Comparison of ENCODE assay signal across 17 cellular contexts in genomic region chr9:76618762-76619161, GRCh38.
DNase-seq lines count a peak whose midpoint lies in the region; ATAC-seq and TF ChIP-seq lines count a peak whose summit lies in the region.
"Had no signal": no experiment of that assay in that cellular context is flagged by ENCODE, and none has a peak within 500 bp of the region (broad histone marks: within the 10 kb centered on the region; RNA-seq: fewer than 3 reads in every experiment).

No MANE protein-coding gene starts in this region.

- H3K14ac ChIP-seq in IMR-90 (replicated peaks; ENCODE audit: low read depth, low read length): no peak overlapping the region

- H3K36me3 Mint-ChIP-seq in osteocyte (ENCODE audit: unreplicated experiment): no peaks in the 10 kb centered on the region
- H3K36me3 Mint-ChIP-seq: activated CD4-positive, alpha-beta memory T cell treated with anti-CD3 and anti-CD28 coated beads for 36 hours had no signal

- H3K4me1 Mint-ChIP-seq in osteocyte (ENCODE audit: unreplicated experiment): peaks cover 15% of the 10 kb centered on the region

- H3K9me3 ChIP-seq in IMR-90 (ENCODE audit: control insufficient read depth, insufficient read depth, low read length): no peaks in the 10 kb centered on the region

- H4K91ac ChIP-seq in IMR-90 (ENCODE audit: insufficient read depth, low read depth, low read length): no peak overlapping the region

- intact Hi-C loops in IMR-90 (cut with micrococcal nuclease): loop anchor here (2.0 kb wide), 1 partner anchor 32 kb away; no protein-coding TSS in a partner anchor

- H3K4me3 ChIP-seq in AG09309 (ENCODE audit: control insufficient read depth, low read depth, low read length): no peak overlapping the region
- no peak overlapping the region for H3K4me3 ChIP-seq in IMR-90 (ENCODE audit: insufficient read depth, low read depth, low read length)

- no peak for TF ChIP-seq RAD21 in IMR-90 (IDR thresholded peaks at IDR 0.05; ENCODE audit: low read length)

- WGBS in IMR-90 (ENCODE audit: extremely low coverage in 2 of 2, insufficient read length in 1 of 2), 2 experiments: 85% methylated on average over 2 of the region's 4 CpGs; no CpG with 5 or more reads in 1 of the 2 experiments

- peak overlapping the region; percentile 11 for H3K27ac Mint-ChIP-seq in osteocyte (ENCODE audit: unreplicated experiment)
- H3K27ac Mint-ChIP-seq: activated CD4-positive, alpha-beta memory T cell treated with anti-CD3 and anti-CD28 coated beads for 36 hours; activated T-helper 2 cell treated with anti-CD3 and anti-CD28 coated beads, Interferon-gamma antibody, Interleukin-2, Interleukin-4, amounts not matched to agents 10 μg/mL and 5 μg/mL and 100 μg/mL, durations not matched to agents 14 hours and 24 hours and 36 hours had no signal

- dilution Hi-C loops in IMR-90 (cut with HindIII; ENCODE audit: low sequenced_read_pairs, unreplicated experiment): no loop called here

- no peaks in the 10 kb centered on the region; the same call in 1 of the 2 replicates for H3K27me3 ChIP-seq in IMR-90 (ENCODE audit: control insufficient read depth, insufficient read depth, low read length)
- H3K27me3 ChIP-seq: brain microvascular endothelial cell had no signal

- H3K4me3 Mint-ChIP-seq in osteocyte (ENCODE audit: unreplicated experiment): no peak overlapping the region
- H3K4me3 Mint-ChIP-seq: activated CD4-positive, alpha-beta memory T cell treated with anti-CD3 and anti-CD28 coated beads for 36 hours; neural crest cell had no signal

- H3K27ac ChIP-seq in IMR-90 (ENCODE audit: insufficient read depth, low read length): no peak overlapping the region; the same call in 1 of the 2 replicates
- H3K27ac ChIP-seq: brain microvascular endothelial cell, RWPE1 had no signal

- no peaks in the 10 kb centered on the region for H3K9me1 ChIP-seq in IMR-90 (ENCODE audit: insufficient read depth, low read length)

- H3K79me1 ChIP-seq in IMR-90 (ENCODE audit: low read depth in 1 of 2, low read length in 2 of 2): no peaks in the 10 kb centered on the region

- POLR2A ChIA-PET in IMR-90 (lab: Charles Lee; ENCODE audit: unreplicated experiment): no interaction called here

- DNase-seq in AG09309 (ENCODE audit: low read depth) (peak; percentile 94), IMR-90 (peak; percentile 38), fibroblast of gingiva (ENCODE audit: low read depth) (peak; percentile 96), osteocyte (ENCODE audit: extremely low spot score, unreplicated experiment) (no peak), NCI-H2107 (lab: John Stamatoyannopoulos, UW) (no peak), NCI-H1417 treated with DMSO at 0.1 percent for 48 hours (lab: John Stamatoyannopoulos, UW) (no peak)
- no peak for DNase-seq in activated CD8-positive, alpha-beta memory T cell treated with anti-CD3 and anti-CD28 coated beads, Interleukin-2, amount 50 U/mL, for 48 hours
- DNase-seq: activated CD4-positive, alpha-beta memory T cell treated with anti-CD3 and anti-CD28 coated beads for 36 hours; AML-193; brain microvascular endothelial cell; KG1; NCI-H1694 treated with DMSO at 0.1 percent for 48 hours; NCI-H748 treated with DMSO at 0.1 percent for 48 hours had no signal

- H2BK20ac ChIP-seq in IMR-90 (ENCODE audit: low read depth, low read length): no peak overlapping the region

- H3K18ac ChIP-seq in IMR-90 (ENCODE audit: low read depth, low read length): no peak overlapping the region

- H4K20me1 ChIP-seq in IMR-90 (ENCODE audit: insufficient read depth, low read length): no peaks in the 10 kb centered on the region

- peaks cover 2% of the 10 kb centered on the region for H3K27me3 Mint-ChIP-seq in osteocyte (ENCODE audit: unreplicated experiment)

- no peak overlapping the region for H2BK120ac ChIP-seq in IMR-90 (ENCODE audit: low read depth, low read length)

- TF ChIP-seq CTCF in AG09309 (IDR thresholded peaks at IDR 0.05; ENCODE audit: control insufficient read depth, insufficient read depth, low read depth, low read length, missing control alignments) (no peak), IMR-90 (conservative IDR thresholded peaks at IDR 0.05; ENCODE audit: low read depth, low read length) (no peak), osteocyte (IDR thresholded peaks at IDR 0.05) (no peak)

- no peak overlapping the region for H3K4ac ChIP-seq in IMR-90 (ENCODE audit: low read depth, low read length)

- no peak overlapping the region for H2BK5ac ChIP-seq in IMR-90 (ENCODE audit: low read depth, low read length, poor library complexity, severe bottlenecking)

- no peak overlapping the region for H2AK9ac ChIP-seq in IMR-90 (replicated peaks; ENCODE audit: low read depth, low read length, poor library complexity)

- in situ Hi-C loops in IMR-90 (cut with MboI; ENCODE audit: low sequenced_read_pairs): no loop called here

- no peak overlapping the region for H3K23ac ChIP-seq in IMR-90 (ENCODE audit: low read depth, low read length)

- H3K9me3 Mint-ChIP-seq in osteocyte (ENCODE audit: unreplicated experiment): no peaks in the 10 kb centered on the region
- H3K9me3 Mint-ChIP-seq: activated CD4-positive, alpha-beta memory T cell treated with anti-CD3 and anti-CD28 coated beads for 36 hours; activated T-helper 2 cell treated with anti-CD3 and anti-CD28 coated beads, Interferon-gamma antibody, Interleukin-2, Interleukin-4, amounts not matched to agents 10 μg/mL and 5 μg/mL and 100 μg/mL, durations not matched to agents 14 hours and 24 hours and 36 hours; neural crest cell had no signal

- CTCF ChIA-PET in IMR-90 (lab: Yijun Ruan, JAX): no interaction called here

- no peak overlapping the region for H2AK5ac ChIP-seq in IMR-90 (ENCODE audit: low read depth, low read length)

- no peaks in the 10 kb centered on the region; the same call in 1 of the 2 replicates for H3K4me1 ChIP-seq in IMR-90 (ENCODE audit: control insufficient read depth, insufficient read depth, low read length)

- no peak overlapping the region for H4K8ac ChIP-seq in IMR-90 (ENCODE audit: low read depth in 2 of 2, low read length in 2 of 2)

- H4K5ac ChIP-seq in IMR-90 (ENCODE audit: low read depth, low read length): no peak overlapping the region

- ATAC-seq in IMR-90 (ENCODE audit: low read depth): peak; percentile 60
- ATAC-seq in HG02763 (IDR thresholded peaks at IDR 0.05; ENCODE audit: unreplicated experiment): no peak

- H3K4me2 ChIP-seq in IMR-90 (ENCODE audit: low read depth, low read length): no peak overlapping the region

- TF ChIP-seq POLR2A in IMR-90 (IDR thresholded peaks at IDR 0.05; ENCODE audit: low read depth, low read length): no peak

- no peak overlapping the region for H2AFZ ChIP-seq in IMR-90 (replicated peaks; ENCODE audit: low read length, poor library complexity)

- H3K56ac ChIP-seq in IMR-90 (ENCODE audit: extremely low read depth, insufficient read depth, low read length): no peak overlapping the region

- BruUV-seq in IMR-90 (replicated peaks; lab: Mats Ljungman, UMichigan): no TSS peak

- H2BK15ac ChIP-seq in IMR-90 (ENCODE audit: low read depth, low read length): no peak overlapping the region

- no peak overlapping the region for H3K9ac ChIP-seq in IMR-90 (ENCODE audit: low read depth, low read length)

- H3K36me3 ChIP-seq in IMR-90 (ENCODE audit: control insufficient read depth, insufficient read depth, low read length): no peaks in the 10 kb centered on the region
- H3K36me3 ChIP-seq: brain microvascular endothelial cell had no signal

TF ChIP-seq in IMR-90, 13 proteins besides CTCF, POLR2A, EP300 and RAD21:
- TF ChIP-seq CEBPB (IDR thresholded peaks at IDR 0.05; ENCODE audit: low read depth, low read length): no peak
- TF ChIP-seq CHD1 (IDR thresholded peaks at IDR 0.05; ENCODE audit: low read depth, low read length): no peak
- TF ChIP-seq ELK1 (IDR thresholded peaks at IDR 0.05; ENCODE audit: borderline replicate concordance, low read depth, low read length): no peak
- no peak for TF ChIP-seq MAFK (IDR thresholded peaks at IDR 0.05; ENCODE audit: low read depth, low read length)
- TF ChIP-seq FOS (IDR thresholded peaks at IDR 0.05; ENCODE audit: low read depth, low read length): no peak
- no peak for TF ChIP-seq RCOR1 (IDR thresholded peaks at IDR 0.05; ENCODE audit: insufficient replicate concordance, low read length)
- TF ChIP-seq BHLHE40 (IDR thresholded peaks at IDR 0.05; ENCODE audit: low read depth, low read length): no peak
- no peak for TF ChIP-seq MAZ (IDR thresholded peaks at IDR 0.05; ENCODE audit: borderline replicate concordance, low read depth, low read length)
- TF ChIP-seq SMC3 (IDR thresholded peaks at IDR 0.05; ENCODE audit: low read depth, low read length): no peak
- TF ChIP-seq RFX5 (IDR thresholded peaks at IDR 0.05; ENCODE audit: low read depth, low read length): no peak
- TF ChIP-seq NFE2L2 (IDR thresholded peaks at IDR 0.05; ENCODE audit: low read depth, low read length): no peak
TF ChIP-seq in IMR-90: peak in this region for 0.

Comparison
In these comparisons a context has a peak if more than half of its experiments do, and no peak if none do; other contexts are left out.
1. DNase-seq: peak in AG09309 (single experiment), IMR-90 (single experiment) and fibroblast of gingiva (single experiment); none in osteocyte (single experiment), NCI-H2107 (single experiment), activated CD8-positive, alpha-beta memory T cell treated with anti-CD3 and anti-CD28 coated beads, Interleukin-2, amount 50 U/mL, for 48 hours (single experiment) and NCI-H1417 treated with DMSO at 0.1 percent for 48 hours (single experiment).